ENCODE assay signal across 33 cellular contexts in the genomic region with DNA sequence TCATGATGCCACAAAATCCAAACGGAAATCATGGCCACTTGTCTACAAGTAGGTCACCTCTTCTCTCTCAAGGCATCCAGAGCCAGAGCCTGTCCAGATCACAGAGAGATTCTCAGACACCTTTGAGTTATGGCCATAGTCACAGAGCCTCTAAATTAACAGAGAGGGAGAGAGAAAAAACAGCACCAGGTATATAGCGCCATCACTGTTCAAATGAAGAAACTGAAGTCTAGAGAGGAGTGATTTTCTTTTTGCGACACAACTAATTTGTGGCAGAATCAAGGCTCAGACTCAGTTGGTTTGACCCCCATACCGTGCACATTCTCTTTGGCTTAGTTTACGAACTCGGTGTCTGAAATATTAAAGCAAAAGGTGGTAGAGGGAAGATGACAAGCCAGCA.
"Had no signal": no experiment of that assay in that cellular context is flagged by ENCODE, and none has a peak within 500 bp of the region (broad histone marks: within the 10 kb centered on the region; RNA-seq: fewer than 3 reads in every experiment).

No MANE protein-coding gene starts in this region.

- H3K4me1 ChIP-seq: adrenal gland, Peyer's patch had no signal

- H3K36me3 ChIP-seq: adrenal gland, Peyer's patch, SJSA1 had no signal

- H3K36me3 Mint-ChIP-seq: brain had no signal

- H3K27me3 Mint-ChIP-seq: activated CD4-positive, alpha-beta memory T cell treated with anti-CD3 and anti-CD28 coated beads, Interleukin-2, amount 10 ng/mL, durations not matched to agents 7 days and 5 days had no signal

- H3K4me3 Mint-ChIP-seq: activated CD4-positive, alpha-beta memory T cell treated with anti-CD3 and anti-CD28 coated beads, Interleukin-2, amount 10 ng/mL, durations not matched to agents 7 days and 5 days; activated T-cell treated with anti-CD3 and anti-CD28 coated beads, Interleukin-2, amount 50 U/mL, for 24 hours; brain had no signal

- H3K4me1 Mint-ChIP-seq: activated CD4-positive, alpha-beta memory T cell treated with anti-CD3 and anti-CD28 coated beads, Interleukin-2, amount 10 ng/mL, durations not matched to agents 7 days and 5 days had no signal

- H3K27me3 ChIP-seq: adrenal gland, Peyer's patch, SJSA1 had no signal

- ATAC-seq: activated naive CD4-positive, alpha-beta T cell treated with anti-CD3 and anti-CD28 coated beads, Interleukin-2, amount 50 U/mL, for 72 hours had no signal

- DNase-seq: activated CD4-positive, alpha-beta memory T cell treated with anti-CD3 and anti-CD28 coated beads, Interleukin-2, amount 10 ng/mL, durations not matched to agents 7 days and 5 days; activated CD4-positive, alpha-beta T cell treated with anti-CD3 and anti-CD28 coated beads for 1 hour; activated CD4-positive, alpha-beta T cell treated with anti-CD3 and anti-CD28 coated beads for 48 hours; activated CD4-positive, CD25-positive, alpha-beta regulatory T cell; activated gamma-delta T cell; activated naive CD4-positive, alpha-beta T cell treated with Interleukin-2 at 50 U/mL for 16 hours; activated T-cell treated with anti-CD3 and anti-CD28 coated beads, Interleukin-2, amount 50 U/mL, for 24 hours; adrenal gland; caudate nucleus; cerebellar nuclear complex; NCI-H1092 treated with DMSO at 0.1 percent for 48 hours; NCI-H1417; NCI-H187 treated with DMSO at 0.1 percent for 48 hours; NCI-H2081; NCI-H2171 treated with DMSO at 0.1 percent for 48 hours; NCI-H2227 treated with DMSO at 0.1 percent for 48 hours; NCI-H446 treated with DMSO at 0.1 percent for 48 hours; NCI-H524; Peyer's patch; RPMI8226; SHP77 treated with DMSO at 0.1 percent for 48 hours; SW 1271; T-helper 1 cell; T-helper 2 cell; T-helper 9 cell had no signal

- FAIRE-seq: astrocyte, bronchial epithelial cell, colon had no signal

- H3K4me3 ChIP-seq: adrenal gland, Peyer's patch, SJSA1 had no signal

- H3K9me3 ChIP-seq: adrenal gland, Peyer's patch, SJSA1 had no signal

- H3K9me3 Mint-ChIP-seq: activated T-cell treated with anti-CD3 and anti-CD28 coated beads, Interleukin-2, amount 50 U/mL, for 24 hours; activated T-helper 2 cell treated with anti-CD3 and anti-CD28 coated beads, Interferon-gamma antibody, Interleukin-2, Interleukin-4, amounts not matched to agents 10 μg/mL and 5 μg/mL and 100 μg/mL, durations not matched to agents 14 hours and 24 hours and 36 hours; brain had no signal

- H3K27ac ChIP-seq: adrenal gland, Peyer's patch, SJSA1, VCaP had no signal

- H3K27ac Mint-ChIP-seq: activated CD4-positive, alpha-beta memory T cell treated with anti-CD3 and anti-CD28 coated beads, Interleukin-2, amount 10 ng/mL, durations not matched to agents 7 days and 5 days; activated naive CD4-positive, alpha-beta T cell treated with anti-CD3 and anti-CD28 coated beads, Interleukin-2, amount 50 U/mL, for 72 hours; activated T-cell treated with anti-CD3 and anti-CD28 coated beads, Interleukin-2, amount 50 U/mL, for 24 hours; activated T-helper 2 cell treated with anti-CD3 and anti-CD28 coated beads, Interferon-gamma antibody, Interleukin-2, Interleukin-4, amounts not matched to agents 10 μg/mL and 5 μg/mL and 100 μg/mL, durations not matched to agents 14 hours and 24 hours and 36 hours; brain had no signal
